ENCODE assay signal across 15 cellular contexts in genomic region chr20:42577193-42577592, GRCh38.
DNase-seq lines count a peak whose midpoint lies in the region; ATAC-seq and TF ChIP-seq lines count a peak whose summit lies in the region.
"Had no signal": no experiment of that assay in that cellular context is flagged by ENCODE, and none has a peak within 500 bp of the region (broad histone marks: within the 10 kb centered on the region; RNA-seq: fewer than 3 reads in every experiment).

No MANE protein-coding gene starts in this region.

- peak overlapping the region; percentile 69 for H3K4me2 ChIP-seq in BLaER1

- H3K9me3 Mint-ChIP-seq in WTC11 = peaks cover 14% of the 10 kb centered on the region

- H3K9me3 ChIP-seq in BLaER1 = no peaks in the 10 kb centered on the region

- ATAC-seq in WTC11 = peak; percentile 71
- no peak for ATAC-seq in HG02884 (IDR thresholded peaks at IDR 0.05; ENCODE audit: unreplicated experiment)
- ATAC-seq: CD8-positive, alpha-beta T cell had no signal

- CTCF ChIA-PET in WTC11 (lab: Charles Lee) (no interaction called here), GM10248 (lab: Yijun Ruan, JAX) (no interaction called here)

- H3K4me3 ChIP-seq in BLaER1 (no peak overlapping the region), H7 (ENCODE audit: insufficient read depth, low read depth, low read length) (no peak overlapping the region)

- POLR2A ChIA-PET in WTC11 (lab: Charles Lee) (no interaction called here), GM10248 (lab: Yijun Ruan, JAX) (no interaction called here)

- H3K36me3 Mint-ChIP-seq in WTC11 = no peaks in the 10 kb centered on the region
- H3K36me3 Mint-ChIP-seq: CD14-positive monocyte; CD8-positive, alpha-beta T cell had no signal

- H3K4me3 Mint-ChIP-seq in WTC11 = no peak overlapping the region
- H3K4me3 Mint-ChIP-seq: CD14-positive monocyte; CD8-positive, alpha-beta T cell had no signal

- TF ChIP-seq CTCF in WTC11 (IDR thresholded peaks at IDR 0.05) (no peak), GM10248 (IDR thresholded peaks at IDR 0.05; ENCODE audit: control extremely low read depth, extremely low read depth, low read depth, missing control alignments) (no peak)

- H3K36me3 ChIP-seq in BLaER1 (no peaks in the 10 kb centered on the region), H7 (replicated peaks; ENCODE audit: control insufficient read depth, insufficient read depth, low read length) (no peaks in the 10 kb centered on the region)

- DNase-seq in H7 (peak; percentile 45), WTC11 (ENCODE audit: low spot score) (peak; percentile 12), iPS-NIHi11 (ENCODE audit: low spot score) (peak; percentile 22), NCI-H524 (lab: John Stamatoyannopoulos, UW) (no peak), amygdala (lab: John Stamatoyannopoulos, UW) (no peak), GM10248 (ENCODE audit: extremely low spot score) (no peak)
- DNase-seq: ACHN; CD8-positive, alpha-beta T cell; COR-L47; DND-41; GDM1; IMR-90 had no signal

- H3K27me3 ChIP-seq in BLaER1 (no peaks in the 10 kb centered on the region), H7 (ENCODE audit: control insufficient read depth, insufficient read depth, low read length) (no peaks in the 10 kb centered on the region)

- H3K4me1 Mint-ChIP-seq in WTC11 = peaks cover 14% of the 10 kb centered on the region
- H3K4me1 Mint-ChIP-seq: CD14-positive monocyte had no signal

- H3K4me1 ChIP-seq in BLaER1 = peaks cover 26% of the 10 kb centered on the region

- H3K27me3 Mint-ChIP-seq in WTC11 (ENCODE audit: low read depth) = no peaks in the 10 kb centered on the region

- H3K27ac Mint-ChIP-seq in WTC11 = no peak overlapping the region
- H3K27ac Mint-ChIP-seq: CD14-positive monocyte; CD8-positive, alpha-beta T cell had no signal

- no peak overlapping the region for H3K9ac ChIP-seq in BLaER1

- H4K20me1 ChIP-seq in BLaER1 = no peaks in the 10 kb centered on the region

- no peak overlapping the region; the same call in 1 of the 2 replicates for H3K27ac ChIP-seq in BLaER1

TF ChIP-seq in WTC11, 78 proteins besides CTCF, POLR2A, EP300 and RAD21 (continues in another document):
- TF ChIP-seq SP1 (CRISPR knock-in tag; conservative IDR thresholded peaks at IDR 0.05) (no peak), TCF7 (CRISPR knock-in tag; IDR thresholded peaks at IDR 0.05; ENCODE audit: low read depth) (no peak), ZNF512 (CRISPR knock-in tag; IDR thresholded peaks at IDR 0.05; ENCODE audit: borderline replicate concordance) (no peak), ZSCAN18 (CRISPR knock-in tag; IDR thresholded peaks at IDR 0.05) (no peak), USF1 (CRISPR knock-in tag; IDR thresholded peaks at IDR 0.05) (no peak), ZNF232 (CRISPR knock-in tag; IDR thresholded peaks at IDR 0.05) (no peak), ZNF425 (CRISPR knock-in tag; conservative IDR thresholded peaks at IDR 0.05) (no peak), ZBTB43 (CRISPR knock-in tag; IDR thresholded peaks at IDR 0.05) (no peak), ZNF532 (CRISPR knock-in tag; IDR thresholded peaks at IDR 0.05; ENCODE audit: borderline replicate concordance) (no peak)

Comparison
In these comparisons a context has a peak if more than half of its experiments do, and no peak if none do; other contexts are left out.
1. DNase-seq: peak in H7 (single experiment), WTC11 (single experiment) and iPS-NIHi11 (single experiment); none in NCI-H524 (0 of 2), amygdala (0 of 56) and GM10248 (single experiment).